9 cellular contexts compared by ENCODE assay signal in the genomic region with DNA sequence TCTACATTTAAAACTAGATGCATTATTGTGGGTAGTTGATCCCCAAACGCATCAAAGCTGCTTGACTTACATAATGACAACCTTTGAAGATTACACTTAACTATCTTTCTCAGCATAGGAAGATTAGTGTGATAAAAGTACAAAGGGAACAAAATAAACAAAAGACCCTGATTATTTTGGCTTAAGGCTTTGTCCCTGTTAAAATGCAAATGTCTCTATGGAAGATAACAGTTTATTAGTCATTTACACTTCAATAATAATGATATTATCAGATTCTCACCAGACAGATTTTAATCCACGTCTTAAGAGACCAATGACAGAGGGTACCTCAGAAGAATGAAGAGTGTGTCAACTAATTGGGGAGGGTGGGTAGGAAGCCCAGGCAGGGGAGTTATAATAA.
"Had no signal": no experiment of that assay in that cellular context is flagged by ENCODE, and none has a peak within 500 bp of the region (broad histone marks: within the 10 kb centered on the region; RNA-seq: fewer than 3 reads in every experiment).

No MANE protein-coding gene starts in this region.

- H3K9ac ChIP-seq: KMS-11 had no signal

- H3K4me1 Mint-ChIP-seq: IgD-negative memory B cell had no signal

- H3K4me2 ChIP-seq: KMS-11 had no signal

- DNase-seq: IMR-90, KBM-7, KG1 had no signal

- H3K27me3 Mint-ChIP-seq: IgD-negative memory B cell had no signal

- H3K4me3 ChIP-seq: K562 had no signal

- FAIRE-seq: HepG2, HTR-8/SVneo, K562 had no signal

- H3K4me3 Mint-ChIP-seq: IgD-negative memory B cell had no signal

- H3K27ac Mint-ChIP-seq: IgD-negative memory B cell had no signal

- H3K36me3 Mint-ChIP-seq: IgD-negative memory B cell had no signal

- H3K27ac ChIP-seq: HL-60, KMS-11 had no signal
